In genomic region chr7:1819258-1819841, GRCh38 we compare ENCODE assay signal across 16 cellular contexts.
DNase-seq lines count a peak whose midpoint lies in the region; ATAC-seq and TF ChIP-seq lines count a peak whose summit lies in the region.
"Had no signal": no experiment of that assay in that cellular context is flagged by ENCODE, and none has a peak within 500 bp of the region (broad histone marks: within the 10 kb centered on the region; RNA-seq: fewer than 3 reads in every experiment).

No MANE protein-coding gene starts in this region.

- H3K27me3 ChIP-seq in endodermal cell (ENCODE audit: control insufficient read depth, insufficient read depth, low read length, poor library complexity, severe bottlenecking), result no peaks in the 10 kb centered on the region
- H3K27me3 ChIP-seq: cardiac muscle cell, tibial nerve had no signal

- 91 to 92% methylated on average over 11 to 25 of the region's 26 CpGs for whole genome bisulfite sequencing in endodermal cell (ENCODE audit: insufficient coverage in 1 of 2, insufficient read length in 1 of 2), 2 experiments

- H3K9me3 ChIP-seq in endodermal cell (ENCODE audit: control insufficient read depth, low read length), result no peaks in the 10 kb centered on the region
- H3K9me3 ChIP-seq: A549, tibial nerve had no signal

- H3K4me1 ChIP-seq in endodermal cell (ENCODE audit: control insufficient read depth, insufficient read depth, low read length), result no peaks in the 10 kb centered on the region
- H3K4me1 ChIP-seq: A549 had no signal

- H3K27ac ChIP-seq in endodermal cell (ENCODE audit: low read depth, low read length), result no peak overlapping the region
- H3K27ac ChIP-seq: A549, cardiac muscle cell, tibial nerve had no signal

- H3K4me3 ChIP-seq in endodermal cell (ENCODE audit: low read length), result no peak overlapping the region
- H3K4me3 ChIP-seq: A549, cardiac muscle cell, GM12878, tibial nerve had no signal

- peaks cover 2% of the 10 kb centered on the region for H3K36me3 Mint-ChIP-seq in endodermal cell (ENCODE audit: low read depth)
- no peaks in the 10 kb centered on the region for H3K36me3 Mint-ChIP-seq in stimulated activated effector memory CD8-positive, alpha-beta T cell treated with anti-CD3 and anti-CD28 coated beads, Interleukin-12 subunit alpha, Interleukin-12 subunit beta, amount 100 ng/mL, for 72 hours

- DNase-seq in activated CD4-positive, alpha-beta T cell treated with anti-CD3 and anti-CD28 coated beads for 48 hours, result peak; percentile 30
- no peak for DNase-seq in activated CD4-positive, alpha-beta T cell treated with anti-CD3 and anti-CD28 coated beads, Interleukin-2, amount 50 U/mL, for 1 hour
- peak; percentile 69 for DNase-seq in NOMO-1 treated with dmso at 0.1 percent for 144 hours (lab: John Stamatoyannopoulos, UW; ENCODE audit: unreplicated experiment)
- peak; percentile 30 for DNase-seq in endodermal cell
- no peak for DNase-seq in stimulated activated effector memory CD8-positive, alpha-beta T cell treated with anti-CD3 and anti-CD28 coated beads, Interleukin-12 subunit alpha, Interleukin-12 subunit beta, amount 100 ng/mL, for 72 hours (ENCODE audit: low spot score in 2 of 2)
- DNase-seq: erythroblast, PC-3 had no signal

- H3K27me3 Mint-ChIP-seq in endodermal cell (ENCODE audit: insufficient read depth), result no peaks in the 10 kb centered on the region
- H3K27me3 Mint-ChIP-seq: IgD-negative memory B cell had no signal

- no peaks in the 10 kb centered on the region for H3K4me1 Mint-ChIP-seq in endodermal cell
- peaks cover 24% of the 10 kb centered on the region for H3K4me1 Mint-ChIP-seq in stimulated activated effector memory CD8-positive, alpha-beta T cell treated with anti-CD3 and anti-CD28 coated beads, Interleukin-12 subunit alpha, Interleukin-12 subunit beta, amount 100 ng/mL, for 72 hours

- no peak overlapping the region for H3K9ac ChIP-seq in endodermal cell (ENCODE audit: extremely low read depth, low read length, poor library complexity, severe bottlenecking)

- no peak overlapping the region for H3K4me3 Mint-ChIP-seq in endodermal cell
- peak overlapping the region; percentile 50 for H3K4me3 Mint-ChIP-seq in stimulated activated effector memory CD8-positive, alpha-beta T cell treated with anti-CD3 and anti-CD28 coated beads, Interleukin-12 subunit alpha, Interleukin-12 subunit beta, amount 100 ng/mL, for 72 hours
- H3K4me3 Mint-ChIP-seq: T-helper 1 cell treated with Interleukin-12 subunit alpha and Interleukin-12 subunit beta and Interleukin-4 antibody, amounts not matched to agents 30 μg/mL and 1 μg/mL, for 36 hours had no signal

- no peak overlapping the region for H3K27ac Mint-ChIP-seq in endodermal cell
- peak overlapping the region; percentile 67 for H3K27ac Mint-ChIP-seq in stimulated activated effector memory CD8-positive, alpha-beta T cell treated with anti-CD3 and anti-CD28 coated beads, Interleukin-12 subunit alpha, Interleukin-12 subunit beta, amount 100 ng/mL, for 72 hours

- no peaks in the 10 kb centered on the region for H3K9me3 Mint-ChIP-seq in endodermal cell
- no peaks in the 10 kb centered on the region for H3K9me3 Mint-ChIP-seq in stimulated activated effector memory CD8-positive, alpha-beta T cell treated with anti-CD3 and anti-CD28 coated beads, Interleukin-12 subunit alpha, Interleukin-12 subunit beta, amount 100 ng/mL, for 72 hours
- H3K9me3 Mint-ChIP-seq: IgD-negative memory B cell; T-helper 1 cell treated with Interleukin-12 subunit alpha and Interleukin-12 subunit beta and Interleukin-4 antibody, amounts not matched to agents 30 μg/mL and 1 μg/mL, for 36 hours had no signal

- peak; percentile 56 for ATAC-seq in stimulated activated effector memory CD8-positive, alpha-beta T cell treated with anti-CD3 and anti-CD28 coated beads, Interleukin-12 subunit alpha, Interleukin-12 subunit beta, amount 100 ng/mL, for 72 hours
- ATAC-seq in GM19035 (IDR thresholded peaks at IDR 0.05; ENCODE audit: unreplicated experiment), result no peak
- ATAC-seq in HG03439 (IDR thresholded peaks at IDR 0.05; ENCODE audit: unreplicated experiment), result no peak
- no peak for ATAC-seq in HG03571 (IDR thresholded peaks at IDR 0.05; ENCODE audit: unreplicated experiment)
- ATAC-seq: A549, GM12878, PC-3 had no signal

- no peak for TF ChIP-seq CTCF in endodermal cell (conservative IDR thresholded peaks at IDR 0.05)

- no peaks in the 10 kb centered on the region for H3K36me3 ChIP-seq in endodermal cell (ENCODE audit: control insufficient read depth, insufficient read depth, low read length)
- H3K36me3 ChIP-seq: cardiac muscle cell had no signal

Comparison
In these comparisons a context has a peak if more than half of its experiments do, and no peak if none do; other contexts are left out.
1. DNase-seq: peak in activated CD4-positive, alpha-beta T cell treated with anti-CD3 and anti-CD28 coated beads for 48 hours (single experiment), NOMO-1 treated with dmso at 0.1 percent for 144 hours (single experiment) and endodermal cell (single experiment); none in activated CD4-positive, alpha-beta T cell treated with anti-CD3 and anti-CD28 coated beads, Interleukin-2, amount 50 U/mL, for 1 hour (single experiment) and stimulated activated effector memory CD8-positive, alpha-beta T cell treated with anti-CD3 and anti-CD28 coated beads, Interleukin-12 subunit alpha, Interleukin-12 subunit beta, amount 100 ng/mL, for 72 hours (0 of 2).